16 cellular contexts compared by ENCODE assay signal in the genomic region with DNA sequence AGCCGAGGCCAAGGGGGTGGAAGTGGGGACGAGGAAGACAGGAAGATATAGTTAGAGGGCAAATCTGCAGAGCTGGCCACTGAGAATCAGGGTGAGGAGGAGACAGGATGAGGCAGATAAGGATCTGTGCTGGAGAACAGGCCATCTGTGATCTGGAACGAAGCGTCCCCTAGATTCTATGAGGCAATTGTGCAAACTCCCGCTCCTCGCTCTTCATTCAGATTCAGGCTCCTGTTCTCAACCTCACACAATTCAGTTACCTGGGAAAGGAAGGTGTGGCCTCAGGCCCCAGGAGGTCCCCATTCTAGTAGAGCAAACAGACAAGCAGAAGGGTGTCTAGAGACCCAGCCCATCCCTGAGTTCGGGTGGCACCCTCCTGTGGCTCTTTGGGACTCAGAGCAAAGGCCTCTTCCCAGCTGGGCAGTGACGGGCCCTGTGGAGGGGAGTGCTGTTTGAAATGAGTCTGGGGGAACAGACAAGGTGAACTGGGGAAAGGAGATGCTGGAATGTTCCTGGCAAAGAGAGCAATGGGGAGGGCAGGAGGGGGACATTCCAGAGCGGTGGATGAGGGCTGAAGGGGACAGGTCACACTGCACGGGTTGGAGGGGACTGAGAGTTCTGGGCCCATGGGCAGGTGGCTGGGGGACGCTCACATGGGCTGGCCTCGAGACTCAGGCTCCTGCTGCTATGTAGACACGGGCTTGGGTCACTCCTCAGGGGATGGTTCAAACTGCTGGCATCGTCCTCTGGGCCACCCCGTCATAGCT. TPM values are rescaled to one million over a fixed set of nuclear protein-coding genes. Genes with fewer than 3 reads are reported as not detected.
A peak's percentile ranks its signal among the peaks of the same experiment; 100 is the strongest.
DNase-seq lines count a peak whose midpoint lies in the region; ATAC-seq and TF ChIP-seq lines count a peak whose summit lies in the region.
"Had no signal": no experiment of that assay in that cellular context is flagged by ENCODE, and none has a peak within 500 bp of the region (broad histone marks: within the 10 kb centered on the region; RNA-seq: fewer than 3 reads in every experiment).

No MANE protein-coding gene starts in this region.

- no peaks in the 10 kb centered on the region for H4K20me1 ChIP-seq in neural progenitor cell (ENCODE audit: low read depth)
- H4K20me1 ChIP-seq: BLaER1 had no signal

- no peaks in the 10 kb centered on the region for H3K36me3 ChIP-seq in neural progenitor cell
- no peaks in the 10 kb centered on the region for H3K36me3 ChIP-seq in aorta (ENCODE audit: control insufficient read depth in 1 of 2, insufficient read depth in 2 of 2, low read length in 1 of 2)
- H3K36me3 ChIP-seq: BLaER1 had no signal

- no peaks in the 10 kb centered on the region for H3F3A ChIP-seq in neural progenitor cell (ENCODE audit: low read depth)

- H3K27ac Mint-ChIP-seq in neural progenitor cell: peak overlapping the region; percentile 42
- H3K27ac Mint-ChIP-seq: CD4-positive, CD25-positive, alpha-beta regulatory T cell had no signal

- H3K27ac ChIP-seq in neural progenitor cell (no peak overlapping the region), aorta (ENCODE audit: low read depth in 1 of 2, low read length in 2 of 2) (no peak overlapping the region)
- H3K27ac ChIP-seq: 22Rv1, BLaER1 had no signal

- no peak overlapping the region for H3K4me3 Mint-ChIP-seq in neural progenitor cell
- H3K4me3 Mint-ChIP-seq: CD4-positive, CD25-positive, alpha-beta regulatory T cell had no signal

- WGBS in aorta, 2 donors: 66 to 70% methylated on average over 15 of the region's 15 CpGs

- peaks cover 20% of the 10 kb centered on the region for H3K4me1 Mint-ChIP-seq in neural progenitor cell
- H3K4me1 Mint-ChIP-seq: CD4-positive, CD25-positive, alpha-beta regulatory T cell had no signal

- DNase-seq in DMS 273 (lab: John Stamatoyannopoulos, UW; ENCODE audit: unreplicated experiment) (peak; percentile 2), DMS 273 treated with DMSO at 0.1 percent for 48 hours (lab: John Stamatoyannopoulos, UW) (no peak), SK-N-DZ (ENCODE audit: low spot score) (peak; percentile 4), neural progenitor cell (ENCODE audit: low spot score) (no peak), aorta (peak; percentile 19 to 51), T-helper 2 cell (no peak)
- DNase-seq in activated CD4-positive, CD25-positive, alpha-beta regulatory T cell (lab: John Stamatoyannopoulos, UW): no peak
- DNase-seq: AML-193; CD4-positive, CD25-positive, alpha-beta regulatory T cell; DMS53; GF-D8 had no signal

- no peak overlapping the region for H3K4me2 ChIP-seq in neural progenitor cell
- H3K4me2 ChIP-seq: BLaER1 had no signal

- H3K9me3 Mint-ChIP-seq in neural progenitor cell: peaks cover 15% of the 10 kb centered on the region

- no peak overlapping the region for H3K4me3 ChIP-seq in neural progenitor cell
- H3K4me3 ChIP-seq in aorta (ENCODE audit: low read length in 2 of 2): no peak overlapping the region
- H3K4me3 ChIP-seq: BLaER1 had no signal

- H3K9ac ChIP-seq in neural progenitor cell: no peak overlapping the region
- H3K9ac ChIP-seq: BLaER1 had no signal

- no peaks in the 10 kb centered on the region for H3K36me3 Mint-ChIP-seq in neural progenitor cell
- H3K36me3 Mint-ChIP-seq: CD4-positive, CD25-positive, alpha-beta regulatory T cell had no signal

- H3K79me2 ChIP-seq in neural progenitor cell (ENCODE audit: low read depth): no peaks in the 10 kb centered on the region

- H3K27me3 ChIP-seq in neural progenitor cell (no peaks in the 10 kb centered on the region), aorta (ENCODE audit: control insufficient read depth in 1 of 2, insufficient read depth in 2 of 2, low read length in 1 of 2) (no peaks in the 10 kb centered on the region)
- H3K27me3 ChIP-seq: BLaER1 had no signal

- ATAC-seq in aorta (ENCODE audit: low FRiP score): no peak
- ATAC-seq: HCT116, HepG2 had no signal

- no peaks in the 10 kb centered on the region for H3K9me3 ChIP-seq in neural progenitor cell (ENCODE audit: low read depth)
- H3K9me3 ChIP-seq in aorta (ENCODE audit: control insufficient read depth, low read length): peaks cover 3% of the 10 kb centered on the region

- no peak for TF ChIP-seq CTCF in neural progenitor cell (IDR thresholded peaks at IDR 0.05)

- H3K27me3 Mint-ChIP-seq in neural progenitor cell (ENCODE audit: insufficient read depth, low read depth): peaks cover 6% of the 10 kb centered on the region
- H3K27me3 Mint-ChIP-seq: CD4-positive, CD25-positive, alpha-beta regulatory T cell had no signal

- intact Hi-C loops in aorta (cut with DNase I): no loop called here

- no peak overlapping the region for H2AFZ ChIP-seq in neural progenitor cell (replicated peaks)

- H3K4me1 ChIP-seq in neural progenitor cell (no peaks in the 10 kb centered on the region), aorta (ENCODE audit: control insufficient read depth in 1 of 2, insufficient read depth in 2 of 2, low read length in 2 of 2) (no peaks in the 10 kb centered on the region)
- H3K4me1 ChIP-seq: BLaER1 had no signal

RNA-seq across cellular contexts. Expression of gene AJAP1, which starts 39.9 kb away (rescaled TPM):
- polyA plus RNA-seq in SK-N-DZ (2014; cell fraction: cytosol; rRNA removed): not detected in 2 replicates
- not detected in 2 replicates for polyA plus RNA-seq in SK-N-DZ (2014; cell fraction: nucleus; rRNA removed)
- total RNA-seq in neural progenitor cell (ENCODE audit: low replicate concordance): 0.19 and 0.21 TPM in 2 replicates
- 1 to 10 TPM in 1 of 2 donors, under 1 TPM in 1; 0.16 to 2.3 TPM for total RNA-seq in aorta
- not detected for polyA plus RNA-seq in aorta
- total RNA-seq: A673, HepG2 had no signal
- polyA plus RNA-seq: HepG2 had no signal

Comparison
In these comparisons a context has a peak if more than half of its experiments do, and no peak if none do; other contexts are left out.
1. DNase-seq: peak in DMS 273 (single experiment), SK-N-DZ (single experiment) and aorta (2 of 2); none in DMS 273 treated with DMSO at 0.1 percent for 48 hours (single experiment), neural progenitor cell (single experiment), activated CD4-positive, CD25-positive, alpha-beta regulatory T cell (0 of 4) and T-helper 2 cell (0 of 5).